In the genomic region with DNA sequence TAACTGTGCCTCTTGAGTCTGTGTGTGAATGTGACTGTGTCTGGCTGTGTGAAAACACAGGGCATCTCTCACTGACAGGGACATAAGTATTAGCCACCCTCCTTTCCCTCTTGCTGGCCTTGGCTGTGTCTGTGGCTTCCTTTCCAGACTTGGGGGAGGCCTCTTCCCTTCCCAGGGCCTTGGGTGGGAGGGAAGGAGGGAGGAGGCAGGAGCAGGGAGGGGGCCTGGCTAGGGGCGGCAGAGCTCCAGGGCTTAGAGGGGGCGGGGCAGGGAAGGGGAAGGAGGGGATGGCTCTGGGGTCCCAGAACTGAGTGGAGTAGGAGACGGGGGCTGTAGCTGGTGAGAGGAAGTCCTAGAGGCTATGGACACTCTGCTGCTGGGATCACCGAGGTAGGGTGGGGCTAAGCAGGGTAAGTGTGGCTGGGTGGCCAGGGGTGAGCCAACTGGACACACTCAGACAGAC, we compare ENCODE assay signal across 8 cellular contexts. TPM values are rescaled to one million over a fixed set of nuclear protein-coding genes. Genes with fewer than 3 reads are reported as not detected.
DNase-seq lines count a peak whose midpoint lies in the region; ATAC-seq and TF ChIP-seq lines count a peak whose summit lies in the region.

No MANE protein-coding gene starts in this region.

- no peak for TF ChIP-seq CTCF in heart right ventricle (IDR thresholded peaks at IDR 0.05)
- TF ChIP-seq CTCF in GM20000 (IDR thresholded peaks at IDR 0.05; ENCODE audit: extremely low read depth, missing control alignments): no peak

- H3K4me2 ChIP-seq in BLaER1 treated with 17β-estradiol and CSF1 and Interleukin-3, amounts not matched to agents 10 nM and 100 nM: peak overlapping the region in 9 of 11 experiments; percentile 8 to 42 (median 25); a peak in 8 of 22 replicates

- peaks cover 12 to 28% (median 19%) of the 10 kb centered on the region in 10 experiments for H3K4me1 ChIP-seq in BLaER1 treated with 17β-estradiol and CSF1 and Interleukin-3, amounts not matched to agents 10 nM and 100 nM
- peaks cover 12 to 62% (median 46%) of the 10 kb centered on the region in 9 donors for H3K4me1 ChIP-seq in heart right ventricle

- no peaks in the 10 kb centered on the region for H3K27me3 ChIP-seq in BLaER1 treated with 17β-estradiol and CSF1 and Interleukin-3, amounts not matched to agents 10 nM and 100 nM
- H3K27me3 ChIP-seq in heart right ventricle: no peaks in the 10 kb centered on the region

- H3K36me3 ChIP-seq in BLaER1 treated with 17β-estradiol and CSF1 and Interleukin-3, amounts not matched to agents 10 nM and 100 nM: peaks cover 22 to 33% (median 26%) of the 10 kb centered on the region in 11 experiments
- H3K36me3 ChIP-seq in SK-N-MC (ENCODE audit: insufficient read depth, low read length) (peaks cover 16% of the 10 kb centered on the region; the same call in 1 of the 2 replicates), heart right ventricle (peaks cover 0 to 46% (median 13%) of the 10 kb centered on the region in 9 donors)

- 28 to 40% methylated on average over 3 to 4 of the region's 4 CpGs for WGBS in heart right ventricle, 2 donors

- DNase-seq in SK-N-MC (ENCODE audit: low read depth, low spot score) (no peak), heart right ventricle (no peak), sciatic nerve (ENCODE audit: low spot score) (no peak), RKO (ENCODE audit: low spot score) (no peak), GM20000 (ENCODE audit: low spot score) (no peak)
- DNase-seq in activated CD4-positive, alpha-beta T cell treated with anti-CD3 and anti-CD28 coated beads for 48 hours: no peak

- intact Hi-C loops in heart right ventricle (cut with DNase I) (no loop called here), sciatic nerve (cut with DNase I) (no loop called here)

- 0 out of 22 replicates have a peak overlapping the region, but pooled peaks of 1 of the 11 experiments have one; percentile 20 for H3K27ac ChIP-seq in BLaER1 treated with 17β-estradiol and CSF1 and Interleukin-3, amounts not matched to agents 10 nM and 100 nM
- H3K27ac ChIP-seq in SK-N-MC (peak overlapping the region; percentile 98), heart right ventricle (peak overlapping the region in 9 of 10 donors; percentile 70 to 93 (median 85))

- H3K4me3 ChIP-seq in BLaER1 treated with 17β-estradiol and CSF1 and Interleukin-3, amounts not matched to agents 10 nM and 100 nM: no peak overlapping the region
- H3K4me3 ChIP-seq in SK-N-MC (peak overlapping the region; percentile 81), heart right ventricle (peak overlapping the region in 5 of 10 donors; percentile 55 to 66 (median 58))

- peak in 7 of 8 donors; percentile 1 to 13 (median 7) for ATAC-seq in heart right ventricle
- peak; percentile 17 for ATAC-seq in sciatic nerve
- ATAC-seq in GM21786 (IDR thresholded peaks at IDR 0.05; ENCODE audit: unreplicated experiment): no peak

- peak overlapping the region in 3 of 11 experiments; percentile 10 to 31 (median 19); a peak in 3 of 22 replicates for H3K9ac ChIP-seq in BLaER1 treated with 17β-estradiol and CSF1 and Interleukin-3, amounts not matched to agents 10 nM and 100 nM
- H3K9ac ChIP-seq in SK-N-MC (ENCODE audit: insufficient read length): peak overlapping the region; percentile 78

- no peaks in the 10 kb centered on the region for H3K9me3 ChIP-seq in BLaER1 treated with 17β-estradiol and CSF1 and Interleukin-3, amounts not matched to agents 10 nM and 100 nM (replicated peaks in 1 of 11)
- H3K9me3 ChIP-seq in SK-N-MC (ENCODE audit: low read depth, low read length) (no peaks in the 10 kb centered on the region), heart right ventricle (no peaks in the 10 kb centered on the region)

- peaks cover 0 to 6% (median 0%) of the 10 kb centered on the region in 11 experiments; a peak in 4 of 22 replicates for H4K20me1 ChIP-seq in BLaER1 treated with 17β-estradiol and CSF1 and Interleukin-3, amounts not matched to agents 10 nM and 100 nM

RNA-seq across cellular contexts. Expression of gene IL11RA, which starts 1.7 kb away (rescaled TPM):
- total RNA-seq in heart right ventricle (10 to 100 TPM; 45.2 to 53.7 (median 48.1) TPM), sciatic nerve (31.3 TPM)
- 10 to 100 TPM; 26.9 to 30.0 TPM for polyA plus RNA-seq in heart right ventricle

RNA-seq across cellular contexts. Expression of gene GALT, which starts 7.2 kb away (rescaled TPM):
- total RNA-seq in heart right ventricle: 10 to 100 TPM; 34.7 to 65.0 (median 44.2) TPM
- polyA plus RNA-seq in heart right ventricle: 10 to 100 TPM; 20.8 to 82.2 TPM
- 48.9 TPM for total RNA-seq in sciatic nerve

RNA-seq across cellular contexts. Expression of gene CCL27, which starts 8.8 kb away (rescaled TPM):
- total RNA-seq in heart right ventricle (under 1 TPM in 1 of 10 donors, not detected in 9; 0.44 TPM), sciatic nerve (not detected)
- polyA plus RNA-seq in heart right ventricle: under 1 TPM in 1 of 2 donors, not detected in 1; 0.45 TPM

RNA-seq across cellular contexts. Expression of gene SIGMAR1, which starts 16.1 kb away (rescaled TPM):
- 10 to 100 TPM; 15.8 to 31.7 (median 22.3) TPM for total RNA-seq in heart right ventricle
- 10 to 100 TPM; 23.8 to 54.0 TPM for polyA plus RNA-seq in heart right ventricle
- 43.6 TPM for total RNA-seq in sciatic nerve

RNA-seq across cellular contexts. Expression of gene ARID3C, which starts 24.8 kb away (rescaled TPM):
- total RNA-seq in heart right ventricle: not detected
- not detected for polyA plus RNA-seq in heart right ventricle
- 1.2 TPM for total RNA-seq in sciatic nerve
